18 cellular contexts compared by ENCODE assay signal in genomic region chr17:67489273-67489672, GRCh38.
DNase-seq lines count a peak whose midpoint lies in the region; ATAC-seq, FAIRE-seq and TF ChIP-seq lines count a peak whose summit lies in the region.
"Had no signal": no experiment of that assay in that cellular context is flagged by ENCODE, and none has a peak within 500 bp of the region (broad histone marks: within the 10 kb centered on the region; RNA-seq: fewer than 3 reads in every experiment).

No MANE protein-coding gene starts in this region.

- H3K36me3 Mint-ChIP-seq in activated naive CD4-positive, alpha-beta T cell treated with anti-CD3 and anti-CD28 coated beads, Interleukin-2, amount 50 U/mL, for 72 hours = peaks cover 1 to 10% of the 10 kb centered on the region in 2 donors
- H3K36me3 Mint-ChIP-seq in activated T-helper 17 cell treated with anti-CD3 and anti-CD28 coated beads, Interleukin-2, amount 50 U/mL, for 72 hours (ENCODE audit: low read depth) = no peaks in the 10 kb centered on the region
- peaks cover 0 to 33% (median 6%) of the 10 kb centered on the region in 3 donors for H3K36me3 Mint-ChIP-seq in naive thymus-derived CD8-positive, alpha-beta T cell

- H3K27ac Mint-ChIP-seq in activated naive CD4-positive, alpha-beta T cell treated with anti-CD3 and anti-CD28 coated beads, Interleukin-2, amount 50 U/mL, for 72 hours = peak overlapping the region in 1 of 2 donors; percentile 62
- H3K27ac Mint-ChIP-seq in activated T-helper 17 cell treated with anti-CD3 and anti-CD28 coated beads, Interleukin-2, amount 50 U/mL, for 72 hours = peak overlapping the region; percentile 58
- peak overlapping the region in 9 of 10 donors; percentile 5 to 87 (median 63) for H3K27ac Mint-ChIP-seq in naive thymus-derived CD8-positive, alpha-beta T cell

- no peak overlapping the region for H3K4me3 Mint-ChIP-seq in activated T-helper 17 cell treated with anti-CD3 and anti-CD28 coated beads, Interleukin-2, amount 50 U/mL, for 72 hours
- peak overlapping the region in 1 of 10 donors; percentile 36 for H3K4me3 Mint-ChIP-seq in naive thymus-derived CD8-positive, alpha-beta T cell
- H3K4me3 Mint-ChIP-seq: naive B cell had no signal

- POLR2A ChIA-PET in naive thymus-derived CD8-positive, alpha-beta T cell (lab: Charles Lee) = no interaction called here

- no peak for TF ChIP-seq POLR2A in H54 (IDR thresholded peaks at IDR 0.05; ENCODE audit: low read depth, low read length)

- no peaks in the 10 kb centered on the region for H3K27me3 Mint-ChIP-seq in activated T-helper 17 cell treated with anti-CD3 and anti-CD28 coated beads, Interleukin-2, amount 50 U/mL, for 72 hours
- no peaks in the 10 kb centered on the region for H3K27me3 Mint-ChIP-seq in naive thymus-derived CD8-positive, alpha-beta T cell
- H3K27me3 Mint-ChIP-seq: naive B cell had no signal

- no peak for DNase-seq in activated naive CD4-positive, alpha-beta T cell treated with anti-CD3 and anti-CD28 coated beads, Interleukin-2, amount 50 U/mL, for 72 hours (ENCODE audit: low spot score in 2 of 2)
- DNase-seq in activated naive CD4-positive, alpha-beta T cell treated with Interleukin-2 at 50 U/mL for 16 hours = no peak
- DNase-seq in naive thymus-derived CD8-positive, alpha-beta T cell = no peak
- DNase-seq in kidney tubule cell (ENCODE audit: low spot score) (no peak), H54 (ENCODE audit: insufficient read length, low spot score) (no peak), KG1 (lab: John Stamatoyannopoulos, UW) (no peak)
- DNase-seq: activated CD4-positive, alpha-beta T cell treated with anti-CD3 and anti-CD28 coated beads for 1 hour; aorta; Caco-2; lower lobe of right lung; naive B cell; NCI-H146; NCI-H226; SIG-M5; T-helper 9 cell had no signal

- no peak for FAIRE-seq in H54 (lab: Jason Lieb, UNC)
- FAIRE-seq: colon had no signal

- ATAC-seq in activated naive CD4-positive, alpha-beta T cell treated with anti-CD3 and anti-CD28 coated beads, Interleukin-2, amount 50 U/mL, for 72 hours = peak; percentile 79 to 92
- peak; percentile 79 for ATAC-seq in activated T-helper 17 cell treated with anti-CD3 and anti-CD28 coated beads, Interleukin-2, amount 50 U/mL, for 72 hours (replicated peaks)
- no peak for ATAC-seq in naive thymus-derived CD8-positive, alpha-beta T cell
- no peak for ATAC-seq in HG03025 (IDR thresholded peaks at IDR 0.05; ENCODE audit: low FRiP score, unreplicated experiment)
- ATAC-seq: lower lobe of right lung had no signal

- peaks cover under 1 to 5% of the 10 kb centered on the region in 2 donors for H3K9me3 Mint-ChIP-seq in activated naive CD4-positive, alpha-beta T cell treated with anti-CD3 and anti-CD28 coated beads, Interleukin-2, amount 50 U/mL, for 72 hours
- H3K9me3 Mint-ChIP-seq in activated T-helper 17 cell treated with anti-CD3 and anti-CD28 coated beads, Interleukin-2, amount 50 U/mL, for 72 hours = no peaks in the 10 kb centered on the region
- H3K9me3 Mint-ChIP-seq in naive thymus-derived CD8-positive, alpha-beta T cell = no peaks in the 10 kb centered on the region

- H3K4me1 Mint-ChIP-seq in activated T-helper 17 cell treated with anti-CD3 and anti-CD28 coated beads, Interleukin-2, amount 50 U/mL, for 72 hours = peaks cover 26% of the 10 kb centered on the region
- H3K4me1 Mint-ChIP-seq in naive thymus-derived CD8-positive, alpha-beta T cell = peaks cover 50 to 94% (median 90%) of the 10 kb centered on the region in 4 donors

Comparison
In these comparisons a context has a peak if more than half of its experiments do, and no peak if none do; other contexts are left out.
1. ATAC-seq: peak in activated naive CD4-positive, alpha-beta T cell treated with anti-CD3 and anti-CD28 coated beads, Interleukin-2, amount 50 U/mL, for 72 hours (2 of 2) and activated T-helper 17 cell treated with anti-CD3 and anti-CD28 coated beads, Interleukin-2, amount 50 U/mL, for 72 hours (single experiment); none in naive thymus-derived CD8-positive, alpha-beta T cell (0 of 2) and HG03025 (single experiment).